Comparison of ENCODE assay signal across 8 cellular contexts in genomic region chr3:111717601-111718000, GRCh38. TPM values are rescaled to one million over a fixed set of nuclear protein-coding genes. Genes with fewer than 3 reads are reported as not detected.
DNase-seq lines count a peak whose midpoint lies in the region; ATAC-seq, FAIRE-seq and TF ChIP-seq lines count a peak whose summit lies in the region.

No MANE protein-coding gene starts in this region.

- no peaks in the 10 kb centered on the region for H3K9me2 ChIP-seq in MM.1S (replicated peaks; ENCODE audit: insufficient read depth, low read length)

- no peaks in the 10 kb centered on the region for H3K9me3 Mint-ChIP-seq in type B pancreatic cell

- H2AFZ ChIP-seq in MM.1S (ENCODE audit: low read length): no peak overlapping the region

- peak; percentile 94 to 99 (median 98) for ATAC-seq in pancreas

- H3K27ac Mint-ChIP-seq in type B pancreatic cell: peak overlapping the region; percentile 13

- H3K4me1 ChIP-seq in MM.1S (ENCODE audit: low read length): no peaks in the 10 kb centered on the region
- H3K4me1 ChIP-seq in pancreas: no peaks in the 10 kb centered on the region

- H3K4me2 ChIP-seq in MM.1S (ENCODE audit: low read depth, low read length): no peak overlapping the region

- no peaks in the 10 kb centered on the region for H3K27me3 Mint-ChIP-seq in type B pancreatic cell

- no peak overlapping the region for H3K4me3 Mint-ChIP-seq in type B pancreatic cell

- no peaks in the 10 kb centered on the region for H3K79me2 ChIP-seq in MM.1S (ENCODE audit: low read length)

- FAIRE-seq in frontal cortex (lab: Jason Lieb, UNC) (no peak), pancreas (lab: Jason Lieb, UNC) (peak; percentile 81)

- no peak overlapping the region for H3K27ac ChIP-seq in MM.1S (ENCODE audit: low read length)
- H3K27ac ChIP-seq in pancreas: no peak overlapping the region

- peaks cover 17% of the 10 kb centered on the region for H3K4me1 Mint-ChIP-seq in type B pancreatic cell (ENCODE audit: unreplicated experiment)

- intact Hi-C loops in pancreas (cut with DNase I): loop anchor here (5.0 to 10.0 kb wide), 3 partner anchors 140 to 247 kb away; partner anchors contain the start of gene PHLDB2 (in 1 of the 3)

- H3K4me3 ChIP-seq in GM06990 (replicated peaks; ENCODE audit: low read depth, low read length) (no peak overlapping the region), MM.1S (ENCODE audit: low read length) (no peak overlapping the region), pancreas (no peak overlapping the region)

- H3K36me3 ChIP-seq in GM06990 (ENCODE audit: control insufficient read depth, insufficient read depth, low read length) (no peaks in the 10 kb centered on the region; the same call in 1 of the 2 replicates), MM.1S (replicated peaks; ENCODE audit: insufficient read depth, low read length) (no peaks in the 10 kb centered on the region), pancreas (no peaks in the 10 kb centered on the region)

- H3K9ac ChIP-seq in MM.1S (ENCODE audit: low read length): no peak overlapping the region

- H4K20me1 ChIP-seq in MM.1S (ENCODE audit: insufficient read depth, low read length): no peaks in the 10 kb centered on the region

- no peaks in the 10 kb centered on the region for H3F3A ChIP-seq in MM.1S (ENCODE audit: insufficient read depth, low read length)

- H3K9me3 ChIP-seq in MM.1S (replicated peaks; ENCODE audit: insufficient read depth, low read length): no peaks in the 10 kb centered on the region
- no peaks in the 10 kb centered on the region for H3K9me3 ChIP-seq in pancreas

- 9 to 10% methylated on average over 2 of the region's 2 CpGs for WGBS in pancreas, 2 donors

- peak; percentile 44 for DNase-seq in GM06990 (ENCODE audit: extremely low read depth, insufficient read length)
- peak; percentile 80 for DNase-seq in HCEC 1CT
- peak; percentile 73 for DNase-seq in MM.1S
- peak; percentile 61 to 80 for DNase-seq in SHP77 (lab: John Stamatoyannopoulos, UW)
- DNase-seq in activated effector memory CD4-positive, alpha-beta T cell treated with Interleukin-2 at 50 U/mL for 16 hours: peak; percentile 40
- DNase-seq in frontal cortex (ENCODE audit: low spot score in 2 of 2): peak; percentile 35 to 71
- DNase-seq in pancreas: peak; percentile 55 to 80 (median 61)
- no peak for DNase-seq in type B pancreatic cell (ENCODE audit: extremely low spot score, unreplicated experiment)

- peak; percentile 77 for TF ChIP-seq CTCF in GM06990 (IDR thresholded peaks at IDR 0.05; ENCODE audit: insufficient read depth, low read length, poor library complexity, severe bottlenecking)
- TF ChIP-seq CTCF in MM.1S (IDR thresholded peaks at IDR 0.05; ENCODE audit: low read length): peak; percentile 96
- peak; percentile 89 to 93 (median 92) for TF ChIP-seq CTCF in pancreas (IDR thresholded peaks at IDR 0.05)
- TF ChIP-seq CTCF in type B pancreatic cell (conservative IDR thresholded peaks at IDR 0.05): peak; percentile 95

- H3K36me3 Mint-ChIP-seq in type B pancreatic cell: peaks cover 7% of the 10 kb centered on the region

- no peaks in the 10 kb centered on the region for H3K27me3 ChIP-seq in GM06990 (replicated peaks; ENCODE audit: control insufficient read depth, insufficient read depth, low read length)
- no peaks in the 10 kb centered on the region for H3K27me3 ChIP-seq in MM.1S (replicated peaks; ENCODE audit: insufficient read depth, low read length)
- no peaks in the 10 kb centered on the region for H3K27me3 ChIP-seq in pancreas

RNA-seq across cellular contexts. Expression of gene PLCXD2, which starts 43.1 kb away (rescaled TPM):
- 65.6 TPM for total RNA-seq in frontal cortex
- total RNA-seq in pancreas: 10 to 100 TPM in 3 of 6 donors, 1 to 10 TPM in 3; 6.1 to 12.1 (median 9.4) TPM
- 10 to 100 TPM; 23.1 to 23.6 TPM for polyA plus RNA-seq in pancreas
- total RNA-seq in type B pancreatic cell (ENCODE audit: low replicate concordance): 7.2 and 14.5 TPM in 2 replicates
